In the genomic region with DNA sequence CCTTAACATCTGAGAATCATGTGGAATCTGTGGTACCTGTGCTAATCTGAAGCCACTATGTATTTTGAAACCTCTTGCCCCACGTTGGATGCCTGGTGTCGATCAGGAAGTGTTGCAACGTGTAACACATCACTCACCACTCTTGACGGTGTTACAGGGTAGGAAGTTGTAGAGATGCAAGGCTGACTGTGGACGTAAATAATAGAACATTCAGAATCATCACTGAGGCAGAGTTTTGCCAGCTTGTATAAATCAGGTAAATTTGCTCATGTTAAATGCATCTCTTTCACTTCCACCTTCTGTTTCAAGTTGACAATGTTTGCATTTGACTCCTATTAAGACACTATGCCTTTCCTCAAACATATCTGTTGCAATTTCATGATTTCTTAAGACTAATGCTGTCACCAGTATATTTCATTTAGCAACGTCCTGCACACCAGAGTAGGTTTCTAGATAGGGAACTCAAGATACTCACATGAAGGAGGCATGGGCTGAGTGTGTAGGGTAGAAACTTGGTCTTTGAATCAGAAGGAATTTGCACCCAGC, we compare ENCODE assay signal across 2 cellular contexts.
TF ChIP-seq lines count a peak whose summit lies in the region.

No MANE protein-coding gene starts in this region.

TF ChIP-seq in SK-N-SH, 30 proteins besides CTCF, POLR2A, EP300 and RAD21 (continued from another document):
- TF ChIP-seq EZH2phosphoT487 (IDR thresholded peaks at IDR 0.05; ENCODE audit: borderline replicate concordance, low read depth) = no peak
- TF ChIP-seq RCOR1 (IDR thresholded peaks at IDR 0.05; ENCODE audit: low read length) = no peak
- TF ChIP-seq, protein P1, sequence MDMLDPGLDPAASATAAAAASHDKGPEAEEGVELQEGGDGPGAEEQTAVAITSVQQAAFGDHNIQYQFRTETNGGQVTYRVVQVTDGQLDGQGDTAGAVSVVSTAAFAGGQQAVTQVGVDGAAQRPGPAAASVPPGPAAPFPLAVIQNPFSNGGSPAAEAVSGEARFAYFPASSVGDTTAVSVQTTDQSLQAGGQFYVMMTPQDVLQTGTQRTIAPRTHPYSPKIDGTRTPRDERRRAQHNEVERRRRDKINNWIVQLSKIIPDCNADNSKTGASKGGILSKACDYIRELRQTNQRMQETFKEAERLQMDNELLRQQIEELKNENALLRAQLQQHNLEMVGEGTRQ (IDR thresholded peaks at IDR 0.05; ENCODE audit: borderline replicate concordance, low read depth, low read length) = no peak
- TF ChIP-seq RFX5 (IDR thresholded peaks at IDR 0.05; ENCODE audit: low read length) = no peak
- TF ChIP-seq, protein P2, sequence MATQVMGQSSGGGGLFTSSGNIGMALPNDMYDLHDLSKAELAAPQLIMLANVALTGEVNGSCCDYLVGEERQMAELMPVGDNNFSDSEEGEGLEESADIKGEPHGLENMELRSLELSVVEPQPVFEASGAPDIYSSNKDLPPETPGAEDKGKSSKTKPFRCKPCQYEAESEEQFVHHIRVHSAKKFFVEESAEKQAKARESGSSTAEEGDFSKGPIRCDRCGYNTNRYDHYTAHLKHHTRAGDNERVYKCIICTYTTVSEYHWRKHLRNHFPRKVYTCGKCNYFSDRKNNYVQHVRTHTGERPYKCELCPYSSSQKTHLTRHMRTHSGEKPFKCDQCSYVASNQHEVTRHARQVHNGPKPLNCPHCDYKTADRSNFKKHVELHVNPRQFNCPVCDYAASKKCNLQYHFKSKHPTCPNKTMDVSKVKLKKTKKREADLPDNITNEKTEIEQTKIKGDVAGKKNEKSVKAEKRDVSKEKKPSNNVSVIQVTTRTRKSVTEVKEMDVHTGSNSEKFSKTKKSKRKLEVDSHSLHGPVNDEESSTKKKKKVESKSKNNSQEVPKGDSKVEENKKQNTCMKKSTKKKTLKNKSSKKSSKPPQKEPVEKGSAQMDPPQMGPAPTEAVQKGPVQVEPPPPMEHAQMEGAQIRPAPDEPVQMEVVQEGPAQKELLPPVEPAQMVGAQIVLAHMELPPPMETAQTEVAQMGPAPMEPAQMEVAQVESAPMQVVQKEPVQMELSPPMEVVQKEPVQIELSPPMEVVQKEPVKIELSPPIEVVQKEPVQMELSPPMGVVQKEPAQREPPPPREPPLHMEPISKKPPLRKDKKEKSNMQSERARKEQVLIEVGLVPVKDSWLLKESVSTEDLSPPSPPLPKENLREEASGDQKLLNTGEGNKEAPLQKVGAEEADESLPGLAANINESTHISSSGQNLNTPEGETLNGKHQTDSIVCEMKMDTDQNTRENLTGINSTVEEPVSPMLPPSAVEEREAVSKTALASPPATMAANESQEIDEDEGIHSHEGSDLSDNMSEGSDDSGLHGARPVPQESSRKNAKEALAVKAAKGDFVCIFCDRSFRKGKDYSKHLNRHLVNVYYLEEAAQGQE (IDR thresholded peaks at IDR 0.05; ENCODE audit: low read depth, low read length) = no peak
- TF ChIP-seq GABPA (IDR thresholded peaks at IDR 0.05; ENCODE audit: low read depth) = no peak
- no peak for TF ChIP-seq FOXJ3 (CRISPR knock-in tag; IDR thresholded peaks at IDR 0.05)
- TF ChIP-seq GATA2 (CRISPR knock-in tag; IDR thresholded peaks at IDR 0.05) = no peak
- TF ChIP-seq, protein P3, sequence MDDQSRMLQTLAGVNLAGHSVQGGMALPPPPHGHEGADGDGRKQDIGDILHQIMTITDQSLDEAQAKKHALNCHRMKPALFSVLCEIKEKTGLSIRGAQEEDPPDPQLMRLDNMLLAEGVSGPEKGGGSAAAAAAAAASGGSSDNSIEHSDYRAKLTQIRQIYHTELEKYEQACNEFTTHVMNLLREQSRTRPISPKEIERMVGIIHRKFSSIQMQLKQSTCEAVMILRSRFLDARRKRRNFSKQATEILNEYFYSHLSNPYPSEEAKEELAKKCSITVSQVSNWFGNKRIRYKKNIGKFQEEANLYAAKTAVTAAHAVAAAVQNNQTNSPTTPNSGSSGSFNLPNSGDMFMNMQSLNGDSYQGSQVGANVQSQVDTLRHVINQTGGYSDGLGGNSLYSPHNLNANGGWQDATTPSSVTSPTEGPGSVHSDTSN (IDR thresholded peaks at IDR 0.05) = no peak
- TF ChIP-seq TCF12 (IDR thresholded peaks at IDR 0.05) = no peak
- TF ChIP-seq, protein P4, sequence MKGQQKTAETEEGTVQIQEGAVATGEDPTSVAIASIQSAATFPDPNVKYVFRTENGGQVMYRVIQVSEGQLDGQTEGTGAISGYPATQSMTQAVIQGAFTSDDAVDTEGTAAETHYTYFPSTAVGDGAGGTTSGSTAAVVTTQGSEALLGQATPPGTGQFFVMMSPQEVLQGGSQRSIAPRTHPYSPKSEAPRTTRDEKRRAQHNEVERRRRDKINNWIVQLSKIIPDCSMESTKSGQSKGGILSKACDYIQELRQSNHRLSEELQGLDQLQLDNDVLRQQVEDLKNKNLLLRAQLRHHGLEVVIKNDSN (IDR thresholded peaks at IDR 0.05; ENCODE audit: borderline replicate concordance, low read depth) = no peak

TF ChIP-seq in SK-N-SH treated with all-trans-retinoic acid at 6 μM for 48 hours, 23 proteins besides CTCF, POLR2A, EP300 and RAD21 (continued from another document):
- TF ChIP-seq, protein P5, sequence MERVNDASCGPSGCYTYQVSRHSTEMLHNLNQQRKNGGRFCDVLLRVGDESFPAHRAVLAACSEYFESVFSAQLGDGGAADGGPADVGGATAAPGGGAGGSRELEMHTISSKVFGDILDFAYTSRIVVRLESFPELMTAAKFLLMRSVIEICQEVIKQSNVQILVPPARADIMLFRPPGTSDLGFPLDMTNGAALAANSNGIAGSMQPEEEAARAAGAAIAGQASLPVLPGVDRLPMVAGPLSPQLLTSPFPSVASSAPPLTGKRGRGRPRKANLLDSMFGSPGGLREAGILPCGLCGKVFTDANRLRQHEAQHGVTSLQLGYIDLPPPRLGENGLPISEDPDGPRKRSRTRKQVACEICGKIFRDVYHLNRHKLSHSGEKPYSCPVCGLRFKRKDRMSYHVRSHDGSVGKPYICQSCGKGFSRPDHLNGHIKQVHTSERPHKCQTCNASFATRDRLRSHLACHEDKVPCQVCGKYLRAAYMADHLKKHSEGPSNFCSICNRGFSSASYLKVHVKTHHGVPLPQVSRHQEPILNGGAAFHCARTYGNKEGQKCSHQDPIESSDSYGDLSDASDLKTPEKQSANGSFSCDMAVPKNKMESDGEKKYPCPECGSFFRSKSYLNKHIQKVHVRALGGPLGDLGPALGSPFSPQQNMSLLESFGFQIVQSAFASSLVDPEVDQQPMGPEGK (CRISPR knock-in tag; IDR thresholded peaks at IDR 0.05; ENCODE audit: borderline replicate concordance) = no peak
- TF ChIP-seq, protein P6, sequence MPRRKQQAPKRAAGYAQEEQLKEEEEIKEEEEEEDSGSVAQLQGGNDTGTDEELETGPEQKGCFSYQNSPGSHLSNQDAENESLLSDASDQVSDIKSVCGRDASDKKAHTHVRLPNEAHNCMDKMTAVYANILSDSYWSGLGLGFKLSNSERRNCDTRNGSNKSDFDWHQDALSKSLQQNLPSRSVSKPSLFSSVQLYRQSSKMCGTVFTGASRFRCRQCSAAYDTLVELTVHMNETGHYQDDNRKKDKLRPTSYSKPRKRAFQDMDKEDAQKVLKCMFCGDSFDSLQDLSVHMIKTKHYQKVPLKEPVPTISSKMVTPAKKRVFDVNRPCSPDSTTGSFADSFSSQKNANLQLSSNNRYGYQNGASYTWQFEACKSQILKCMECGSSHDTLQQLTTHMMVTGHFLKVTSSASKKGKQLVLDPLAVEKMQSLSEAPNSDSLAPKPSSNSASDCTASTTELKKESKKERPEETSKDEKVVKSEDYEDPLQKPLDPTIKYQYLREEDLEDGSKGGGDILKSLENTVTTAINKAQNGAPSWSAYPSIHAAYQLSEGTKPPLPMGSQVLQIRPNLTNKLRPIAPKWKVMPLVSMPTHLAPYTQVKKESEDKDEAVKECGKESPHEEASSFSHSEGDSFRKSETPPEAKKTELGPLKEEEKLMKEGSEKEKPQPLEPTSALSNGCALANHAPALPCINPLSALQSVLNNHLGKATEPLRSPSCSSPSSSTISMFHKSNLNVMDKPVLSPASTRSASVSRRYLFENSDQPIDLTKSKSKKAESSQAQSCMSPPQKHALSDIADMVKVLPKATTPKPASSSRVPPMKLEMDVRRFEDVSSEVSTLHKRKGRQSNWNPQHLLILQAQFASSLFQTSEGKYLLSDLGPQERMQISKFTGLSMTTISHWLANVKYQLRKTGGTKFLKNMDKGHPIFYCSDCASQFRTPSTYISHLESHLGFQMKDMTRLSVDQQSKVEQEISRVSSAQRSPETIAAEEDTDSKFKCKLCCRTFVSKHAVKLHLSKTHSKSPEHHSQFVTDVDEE (CRISPR knock-in tag; IDR thresholded peaks at IDR 0.05) = no peak
- TF ChIP-seq ESRRG (CRISPR knock-in tag; IDR thresholded peaks at IDR 0.05) = no peak
- no peak for TF ChIP-seq CSDC2 (CRISPR knock-in tag; IDR thresholded peaks at IDR 0.05)
- no peak for TF ChIP-seq ZNF8 (CRISPR knock-in tag; IDR thresholded peaks at IDR 0.05)
- TF ChIP-seq ZFP30 (CRISPR knock-in tag; IDR thresholded peaks at IDR 0.05) = no peak
- no peak for TF ChIP-seq BACH2 (CRISPR knock-in tag; IDR thresholded peaks at IDR 0.05; ENCODE audit: borderline replicate concordance)
- TF ChIP-seq TOX (CRISPR knock-in tag; IDR thresholded peaks at IDR 0.05; ENCODE audit: borderline replicate concordance) = no peak
- no peak for TF ChIP-seq GLIS3 (CRISPR knock-in tag; IDR thresholded peaks at IDR 0.05)
